In genomic region chr2:20593072-20594034, GRCh38 we compare ENCODE assay signal across 1 cellular context.
TF ChIP-seq lines count a peak whose summit lies in the region.

No MANE protein-coding gene starts in this region.

TF ChIP-seq in HepG2, 621 proteins besides CTCF, POLR2A, EP300 and RAD21 (continued from another document and continues in another):
- peak; percentile 99 for TF ChIP-seq BCL3 (CRISPR knock-in tag; IDR thresholded peaks at IDR 0.05)
- TF ChIP-seq ZNF274 (CRISPR knock-in tag; IDR thresholded peaks at IDR 0.05) = peak; percentile 52; the same call in 1 of the 2 replicates
- peak; percentile 95; the same call in 1 of the 2 replicates for TF ChIP-seq ZNF816 (CRISPR knock-in tag; IDR thresholded peaks at IDR 0.05; ENCODE audit: borderline replicate concordance)
- TF ChIP-seq ZNF687 (CRISPR knock-in tag; IDR thresholded peaks at IDR 0.05) = peak; percentile 100
- 0 out of 2 replicates have a peak, but pooled peaks have one; percentile 11 for TF ChIP-seq HMGA1 (CRISPR knock-in tag; conservative IDR thresholded peaks at IDR 0.05)
- peak; percentile 60; the same call in 1 of the 2 replicates for TF ChIP-seq KLF12 (CRISPR knock-in tag; IDR thresholded peaks at IDR 0.05; ENCODE audit: borderline replicate concordance)
- TF ChIP-seq GZF1 (CRISPR knock-in tag; IDR thresholded peaks at IDR 0.05) = 0 out of 2 replicates have a peak, but pooled peaks have one; percentile 77
- TF ChIP-seq ZNF264 (CRISPR knock-in tag; IDR thresholded peaks at IDR 0.05) = peak; percentile 95; the same call in 1 of the 2 replicates
- peak; percentile 83 for TF ChIP-seq MXD4 (CRISPR knock-in tag; IDR thresholded peaks at IDR 0.05)
- TF ChIP-seq PLSCR1 (CRISPR knock-in tag; IDR thresholded peaks at IDR 0.05; ENCODE audit: borderline replicate concordance) = no peak
- TF ChIP-seq JUND (CRISPR knock-in tag; IDR thresholded peaks at IDR 0.05) = peak; percentile 100
- no peak for TF ChIP-seq CENPT (CRISPR knock-in tag; IDR thresholded peaks at IDR 0.05; ENCODE audit: low read depth)
- TF ChIP-seq ZNF3 (CRISPR knock-in tag; IDR thresholded peaks at IDR 0.05) = peak; percentile 63; the same call in 1 of the 2 replicates
- TF ChIP-seq MEIS1 (CRISPR knock-in tag; IDR thresholded peaks at IDR 0.05; ENCODE audit: borderline replicate concordance) = peak; percentile 99; the same call in 1 of the 2 replicates
- no peak for TF ChIP-seq SNRNP70 (IDR thresholded peaks at IDR 0.05; ENCODE audit: low read depth, low read length)
- TF ChIP-seq PBX3 (CRISPR knock-in tag; IDR thresholded peaks at IDR 0.05; ENCODE audit: borderline replicate concordance) = no peak
- TF ChIP-seq SNAPC5 (CRISPR knock-in tag; IDR thresholded peaks at IDR 0.05; ENCODE audit: borderline replicate concordance) = peak; percentile 98
- peak; percentile 91 for TF ChIP-seq MYC (CRISPR knock-in tag; IDR thresholded peaks at IDR 0.05; ENCODE audit: borderline replicate concordance)
- TF ChIP-seq ZSCAN25 (CRISPR knock-in tag; IDR thresholded peaks at IDR 0.05) = peak; percentile 90
- no peak for TF ChIP-seq MZF1 (CRISPR knock-in tag; IDR thresholded peaks at IDR 0.05; ENCODE audit: borderline replicate concordance)
- no peak; the same call in 1 of the 2 replicates for TF ChIP-seq ZNF550 (CRISPR knock-in tag; IDR thresholded peaks at IDR 0.05; ENCODE audit: borderline replicate concordance)
- 0 out of 2 replicates have a peak, but pooled peaks have one; percentile 81 for TF ChIP-seq SATB2 (CRISPR knock-in tag; IDR thresholded peaks at IDR 0.05)
- TF ChIP-seq TEAD3 (CRISPR knock-in tag; optimal IDR thresholded peaks at IDR 0.05; ENCODE audit: borderline replicate concordance) = peak; percentile 89
- TF ChIP-seq ZNF792 (CRISPR knock-in tag; IDR thresholded peaks at IDR 0.05) = peak; percentile 97
- peak; percentile 99 for TF ChIP-seq SOX13 (IDR thresholded peaks at IDR 0.05)
- peak in 1 of 2 experiments; percentile 98; a peak in 2 of 4 replicates for TF ChIP-seq SOX13 (CRISPR knock-in tag; conservative IDR thresholded peaks at IDR 0.05 in 1 of 2, IDR thresholded peaks at IDR 0.05 in 1 of 2)
- peak; percentile 98 for TF ChIP-seq HNF1B (CRISPR knock-in tag; IDR thresholded peaks at IDR 0.05)
- peak; percentile 94; the same call in 1 of the 2 replicates for TF ChIP-seq ZNF224 (CRISPR knock-in tag; IDR thresholded peaks at IDR 0.05)
- peak; percentile 99 for TF ChIP-seq BRF2 (CRISPR knock-in tag; IDR thresholded peaks at IDR 0.05)
- no peak; the same call in 1 of the 2 replicates for TF ChIP-seq NKX3-1 (CRISPR knock-in tag; IDR thresholded peaks at IDR 0.05)
- TF ChIP-seq ZNF333 (CRISPR knock-in tag; IDR thresholded peaks at IDR 0.05; ENCODE audit: borderline replicate concordance) = no peak
- 0 out of 2 replicates have a peak, but pooled peaks have one; percentile 55 for TF ChIP-seq SMARCC2 (IDR thresholded peaks at IDR 0.05)
- peak; percentile 98 for TF ChIP-seq IRF9 (CRISPR knock-in tag; IDR thresholded peaks at IDR 0.05; ENCODE audit: borderline replicate concordance)
- peak; percentile 96 for TF ChIP-seq TFE3 (CRISPR knock-in tag; IDR thresholded peaks at IDR 0.05)
- 0 out of 2 replicates have a peak, but pooled peaks have one; percentile 18 for TF ChIP-seq ZNF30 (CRISPR knock-in tag; IDR thresholded peaks at IDR 0.05)
- no peak for TF ChIP-seq ZKSCAN1 (IDR thresholded peaks at IDR 0.05; ENCODE audit: low read length)
- TF ChIP-seq CREM (IDR thresholded peaks at IDR 0.05) = peak; percentile 99
- no peak for TF ChIP-seq CREM (CRISPR knock-in tag; IDR thresholded peaks at IDR 0.05)
- no peak for TF ChIP-seq HNRNPH1 (optimal IDR thresholded peaks at IDR 0.05; ENCODE audit: low read depth, low read length)
- TF ChIP-seq NPAS2 (CRISPR knock-in tag; IDR thresholded peaks at IDR 0.05; ENCODE audit: borderline replicate concordance) = no peak
- TF ChIP-seq ZNF180 (CRISPR knock-in tag; IDR thresholded peaks at IDR 0.05; ENCODE audit: borderline replicate concordance, low read depth) = no peak
- TF ChIP-seq SIX1 (CRISPR knock-in tag; IDR thresholded peaks at IDR 0.05; ENCODE audit: borderline replicate concordance) = peak; percentile 90
- TF ChIP-seq TSC22D2 (CRISPR knock-in tag; IDR thresholded peaks at IDR 0.05; ENCODE audit: borderline replicate concordance) = peak; percentile 94
- TF ChIP-seq NFE2L1 (CRISPR knock-in tag; IDR thresholded peaks at IDR 0.05; ENCODE audit: borderline replicate concordance) = no peak
- TF ChIP-seq MLXIP (CRISPR knock-in tag; IDR thresholded peaks at IDR 0.05; ENCODE audit: borderline replicate concordance) = peak; percentile 90; the same call in 1 of the 2 replicates
- peak; percentile 54; the same call in 1 of the 2 replicates for TF ChIP-seq ATRX (CRISPR knock-in tag; IDR thresholded peaks at IDR 0.05; ENCODE audit: borderline replicate concordance)
- peak; percentile 92 for TF ChIP-seq HOXA3 (CRISPR knock-in tag; IDR thresholded peaks at IDR 0.05)
- TF ChIP-seq ZNF569 (CRISPR knock-in tag; IDR thresholded peaks at IDR 0.05; ENCODE audit: borderline replicate concordance) = peak; percentile 55; the same call in 1 of the 2 replicates
- TF ChIP-seq NR0B2 (CRISPR knock-in tag; IDR thresholded peaks at IDR 0.05) = peak; percentile 89
- peak; percentile 95 for TF ChIP-seq ZNF547 (CRISPR knock-in tag; IDR thresholded peaks at IDR 0.05)
- no peak for TF ChIP-seq ZNF432 (CRISPR knock-in tag; IDR thresholded peaks at IDR 0.05; ENCODE audit: borderline replicate concordance)
